ENCODE assay signal across 1 cellular context in genomic region chr21:43854773-43855633, GRCh38.
TF ChIP-seq lines count a peak whose summit lies in the region.

No MANE protein-coding gene starts in this region.

TF ChIP-seq in K562, 482 proteins besides CTCF, POLR2A, EP300 and RAD21 (continued from another document and continues in another):
- no peak for TF ChIP-seq SIN3A (IDR thresholded peaks at IDR 0.05; ENCODE audit: borderline replicate concordance in 2 of 2, control insufficient read depth in 1 of 2, low read depth in 2 of 2, low read length in 2 of 2)
- peak; percentile 51; the same call in 1 of the 2 replicates for TF ChIP-seq FOSL1 (tag; conservative IDR thresholded peaks at IDR 0.05)
- no peak for TF ChIP-seq PURB (CRISPR knock-in tag; IDR thresholded peaks at IDR 0.05; ENCODE audit: low read depth)
- peak; percentile 65 for TF ChIP-seq VEZF1 (CRISPR knock-in tag; IDR thresholded peaks at IDR 0.05)
- no peak for TF ChIP-seq MAFG (tag; conservative IDR thresholded peaks at IDR 0.05)
- TF ChIP-seq NONO (IDR thresholded peaks at IDR 0.05; ENCODE audit: low read depth in 2 of 2, low read length in 1 of 2): no peak
- TF ChIP-seq, protein P1, sequence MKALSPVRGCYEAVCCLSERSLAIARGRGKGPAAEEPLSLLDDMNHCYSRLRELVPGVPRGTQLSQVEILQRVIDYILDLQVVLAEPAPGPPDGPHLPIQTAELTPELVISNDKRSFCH (CRISPR knock-in tag; IDR thresholded peaks at IDR 0.05): no peak
- TF ChIP-seq, protein P1 (tag; IDR thresholded peaks at IDR 0.05): peak; percentile 82
- TF ChIP-seq, protein P2, sequence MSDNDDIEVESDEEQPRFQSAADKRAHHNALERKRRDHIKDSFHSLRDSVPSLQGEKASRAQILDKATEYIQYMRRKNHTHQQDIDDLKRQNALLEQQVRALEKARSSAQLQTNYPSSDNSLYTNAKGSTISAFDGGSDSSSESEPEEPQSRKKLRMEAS (CRISPR knock-in tag; IDR thresholded peaks at IDR 0.05): peak; percentile 56
- TF ChIP-seq HDGF (IDR thresholded peaks at IDR 0.05): no peak; the same call in 1 of the 2 replicates
- TF ChIP-seq, protein P3, sequence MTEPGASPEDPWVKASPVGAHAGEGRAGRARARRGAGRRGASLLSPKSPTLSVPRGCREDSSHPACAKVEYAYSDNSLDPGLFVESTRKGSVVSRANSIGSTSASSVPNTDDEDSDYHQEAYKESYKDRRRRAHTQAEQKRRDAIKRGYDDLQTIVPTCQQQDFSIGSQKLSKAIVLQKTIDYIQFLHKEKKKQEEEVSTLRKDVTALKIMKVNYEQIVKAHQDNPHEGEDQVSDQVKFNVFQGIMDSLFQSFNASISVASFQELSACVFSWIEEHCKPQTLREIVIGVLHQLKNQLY (CRISPR knock-in tag; conservative IDR thresholded peaks at IDR 0.05): no peak; a peak in 1 of 4 replicates
- no peak for TF ChIP-seq KHSRP (IDR thresholded peaks at IDR 0.05)
- no peak for TF ChIP-seq HMG20A (CRISPR knock-in tag; conservative IDR thresholded peaks at IDR 0.05)
- no peak for TF ChIP-seq MTA1 (IDR thresholded peaks at IDR 0.05; ENCODE audit: borderline replicate concordance)
- TF ChIP-seq PRDM10 (IDR thresholded peaks at IDR 0.05; ENCODE audit: partially characterized antibody): peak; percentile 78
- TF ChIP-seq, protein P4, sequence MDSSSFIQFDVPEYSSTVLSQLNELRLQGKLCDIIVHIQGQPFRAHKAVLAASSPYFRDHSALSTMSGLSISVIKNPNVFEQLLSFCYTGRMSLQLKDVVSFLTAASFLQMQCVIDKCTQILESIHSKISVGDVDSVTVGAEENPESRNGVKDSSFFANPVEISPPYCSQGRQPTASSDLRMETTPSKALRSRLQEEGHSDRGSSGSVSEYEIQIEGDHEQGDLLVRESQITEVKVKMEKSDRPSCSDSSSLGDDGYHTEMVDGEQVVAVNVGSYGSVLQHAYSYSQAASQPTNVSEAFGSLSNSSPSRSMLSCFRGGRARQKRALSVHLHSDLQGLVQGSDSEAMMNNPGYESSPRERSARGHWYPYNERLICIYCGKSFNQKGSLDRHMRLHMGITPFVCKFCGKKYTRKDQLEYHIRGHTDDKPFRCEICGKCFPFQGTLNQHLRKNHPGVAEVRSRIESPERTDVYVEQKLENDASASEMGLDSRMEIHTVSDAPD (CRISPR knock-in tag; IDR thresholded peaks at IDR 0.05): no peak
- no peak for TF ChIP-seq HMG20B (CRISPR knock-in tag; IDR thresholded peaks at IDR 0.05)
- TF ChIP-seq, protein P5, sequence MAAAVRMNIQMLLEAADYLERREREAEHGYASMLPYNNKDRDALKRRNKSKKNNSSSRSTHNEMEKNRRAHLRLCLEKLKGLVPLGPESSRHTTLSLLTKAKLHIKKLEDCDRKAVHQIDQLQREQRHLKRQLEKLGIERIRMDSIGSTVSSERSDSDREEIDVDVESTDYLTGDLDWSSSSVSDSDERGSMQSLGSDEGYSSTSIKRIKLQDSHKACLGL (CRISPR knock-in tag; IDR thresholded peaks at IDR 0.05; ENCODE audit: borderline replicate concordance, poor library complexity, severe bottlenecking): no peak
- no peak for TF ChIP-seq ZNF277 (CRISPR knock-in tag; IDR thresholded peaks at IDR 0.05; ENCODE audit: borderline replicate concordance)
- 0 out of 2 replicates have a peak, but pooled peaks have one; percentile 56 for TF ChIP-seq SMARCC2 (IDR thresholded peaks at IDR 0.05; ENCODE audit: low read depth)
- TF ChIP-seq ZNF644 (tag; IDR thresholded peaks at IDR 0.05; ENCODE audit: low read depth): 0 out of 2 replicates have a peak, but pooled peaks have one; percentile 49
- TF ChIP-seq E2F4 (CRISPR knock-in tag; IDR thresholded peaks at IDR 0.05; ENCODE audit: low read depth): no peak
- TF ChIP-seq ZNF668 (CRISPR knock-in tag; IDR thresholded peaks at IDR 0.05): peak; percentile 59; the same call in 1 of the 2 replicates
- TF ChIP-seq, protein P6, sequence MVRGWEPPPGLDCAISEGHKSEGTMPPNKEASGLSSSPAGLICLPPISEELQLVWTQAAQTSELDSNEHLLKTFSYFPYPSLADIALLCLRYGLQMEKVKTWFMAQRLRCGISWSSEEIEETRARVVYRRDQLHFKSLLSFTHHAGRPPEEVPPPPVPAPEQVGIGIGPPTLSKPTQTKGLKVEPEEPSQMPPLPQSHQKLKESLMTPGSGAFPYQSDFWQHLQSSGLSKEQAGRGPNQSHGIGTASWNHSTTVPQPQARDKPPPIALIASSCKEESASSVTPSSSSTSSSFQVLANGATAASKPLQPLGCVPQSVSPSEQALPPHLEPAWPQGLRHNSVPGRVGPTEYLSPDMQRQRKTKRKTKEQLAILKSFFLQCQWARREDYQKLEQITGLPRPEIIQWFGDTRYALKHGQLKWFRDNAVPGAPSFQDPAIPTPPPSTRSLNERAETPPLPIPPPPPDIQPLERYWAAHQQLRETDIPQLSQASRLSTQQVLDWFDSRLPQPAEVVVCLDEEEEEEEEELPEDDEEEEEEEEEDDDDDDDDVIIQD (CRISPR knock-in tag; IDR thresholded peaks at IDR 0.05): no peak
- peak; percentile 57 to 61 for TF ChIP-seq TRIM24 (IDR thresholded peaks at IDR 0.05)
- TF ChIP-seq FOXK2 (conservative IDR thresholded peaks at IDR 0.05 in 1 of 2, IDR thresholded peaks at IDR 0.05 in 1 of 2; ENCODE audit: low read depth in 2 of 2): peak; percentile 89 to 90
- peak; percentile 69; the same call in 1 of the 2 replicates for TF ChIP-seq TEAD4 (IDR thresholded peaks at IDR 0.05; ENCODE audit: low read length)
- TF ChIP-seq TEAD4 (CRISPR knock-in tag; IDR thresholded peaks at IDR 0.05; ENCODE audit: borderline replicate concordance): no peak
- no peak for TF ChIP-seq TGIF2 (CRISPR knock-in tag; IDR thresholded peaks at IDR 0.05)
- peak; percentile 43; the same call in 1 of the 2 replicates for TF ChIP-seq MECOM (CRISPR knock-in tag; IDR thresholded peaks at IDR 0.05)
- no peak for TF ChIP-seq SIX5 (IDR thresholded peaks at IDR 0.05; ENCODE audit: borderline replicate concordance in 1 of 2, insufficient read depth in 1 of 2, low read depth in 1 of 2, low read length in 2 of 2)
- no peak for TF ChIP-seq ZNF780A (CRISPR knock-in tag; IDR thresholded peaks at IDR 0.05)
- TF ChIP-seq POLR2G (IDR thresholded peaks at IDR 0.05; ENCODE audit: low read depth, low read length): peak; percentile 74
- TF ChIP-seq ZNF75A (CRISPR knock-in tag; IDR thresholded peaks at IDR 0.05): no peak
- no peak for TF ChIP-seq ATF6 (CRISPR knock-in tag; IDR thresholded peaks at IDR 0.05)
- TF ChIP-seq ZNF239 (CRISPR knock-in tag; IDR thresholded peaks at IDR 0.05): no peak
- TF ChIP-seq ZNF217 (CRISPR knock-in tag; IDR thresholded peaks at IDR 0.05): no peak
- TF ChIP-seq CTBP1 (IDR thresholded peaks at IDR 0.05; ENCODE audit: borderline replicate concordance): peak; percentile 83
- no peak for TF ChIP-seq ZNF77 (CRISPR knock-in tag; IDR thresholded peaks at IDR 0.05)
- TF ChIP-seq TFE3 (CRISPR knock-in tag; IDR thresholded peaks at IDR 0.05): no peak
- TF ChIP-seq ETV5 (CRISPR knock-in tag; IDR thresholded peaks at IDR 0.05; ENCODE audit: low read depth): peak; percentile 14; the same call in 1 of the 2 replicates
- TF ChIP-seq CBFB (CRISPR knock-in tag; IDR thresholded peaks at IDR 0.05): peak; percentile 68; the same call in 1 of the 2 replicates
- TF ChIP-seq LCOR (CRISPR knock-in tag; IDR thresholded peaks at IDR 0.05): no peak
- no peak for TF ChIP-seq PATZ1 (CRISPR knock-in tag; IDR thresholded peaks at IDR 0.05; ENCODE audit: borderline replicate concordance)
